Comparison of ENCODE assay signal across 8 cellular contexts in genomic region chr6:110179406-110180227, GRCh38. TPM values are rescaled to one million over a fixed set of nuclear protein-coding genes. Genes with fewer than 3 reads are reported as not detected.
DNase-seq lines count a peak whose midpoint lies in the region; ATAC-seq and TF ChIP-seq lines count a peak whose summit lies in the region.

TSS of gene WASF1 (minus strand) at chr6:110179670. CDS start at chr6:110127601, 52,069 bp downstream.

- peaks cover 17 to 23% of the 10 kb centered on the region in 2 donors for H3K4me1 ChIP-seq in naive thymus-derived CD4-positive, alpha-beta T cell (ENCODE audit: control insufficient read depth in 2 of 2, insufficient read depth in 2 of 2, low read length in 2 of 2)

- H3K27me3 Mint-ChIP-seq in activated T-helper 17 cell treated with anti-CD3 and anti-CD28 coated beads, Interleukin-2, amount 50 U/mL, for 72 hours: peaks cover 5% of the 10 kb centered on the region
- H3K27me3 Mint-ChIP-seq in naive thymus-derived CD4-positive, alpha-beta T cell: peaks cover 8 to 21% (median 9%) of the 10 kb centered on the region in 5 donors
- H3K27me3 Mint-ChIP-seq in stimulated activated memory B cell treated with anti-CD40 and anti-IgM and Interleukin-4, amounts not matched to agents 10 μg/mL and 1 μg/mL and 100 μg/mL, for 72 hours: no peaks in the 10 kb centered on the region

- H3K27ac ChIP-seq in naive thymus-derived CD4-positive, alpha-beta T cell (ENCODE audit: low read depth, low read length): peak within 1 kb of the TSS; percentile 90

- peak; percentile 90 for ATAC-seq in activated T-helper 17 cell treated with anti-CD3 and anti-CD28 coated beads, Interleukin-2, amount 50 U/mL, for 72 hours (replicated peaks)
- ATAC-seq in naive thymus-derived CD4-positive, alpha-beta T cell: peak; percentile 96
- peak; percentile 93 for ATAC-seq in stimulated activated memory B cell treated with anti-CD40 and anti-IgM and Interleukin-4, amounts not matched to agents 10 μg/mL and 1 μg/mL and 100 μg/mL, for 72 hours

- H3K9me3 Mint-ChIP-seq in activated T-helper 17 cell treated with anti-CD3 and anti-CD28 coated beads, Interleukin-2, amount 50 U/mL, for 72 hours: no peaks in the 10 kb centered on the region
- H3K9me3 Mint-ChIP-seq in naive thymus-derived CD4-positive, alpha-beta T cell: no peaks in the 10 kb centered on the region
- no peaks in the 10 kb centered on the region for H3K9me3 Mint-ChIP-seq in stimulated activated memory B cell treated with anti-CD40 and anti-IgM and Interleukin-4, amounts not matched to agents 10 μg/mL and 1 μg/mL and 100 μg/mL, for 72 hours

- no peaks in the 10 kb centered on the region for H3K9me3 ChIP-seq in naive thymus-derived CD4-positive, alpha-beta T cell (ENCODE audit: control insufficient read depth in 2 of 3, low read length in 3 of 3)

- no peak for TF ChIP-seq CTCF in fibroblast of mammary gland (conservative IDR thresholded peaks at IDR 0.05; ENCODE audit: control insufficient read depth, insufficient read depth, low read depth, low read length)

- H3K4me3 ChIP-seq in fibroblast of mammary gland (ENCODE audit: control insufficient read depth, low read depth, low read length): peak within 1 kb of the TSS; percentile 93
- peak within 1 kb of the TSS; percentile 83 for H3K4me3 ChIP-seq in naive thymus-derived CD4-positive, alpha-beta T cell (ENCODE audit: low read length)

- peaks cover 0 to 5% (median 0%) of the 10 kb centered on the region in 3 experiments for H3K36me3 ChIP-seq in naive thymus-derived CD4-positive, alpha-beta T cell (ENCODE audit: control insufficient read depth in 2 of 3, insufficient read depth in 3 of 3, low read length in 3 of 3)

- CTCF ChIA-PET in naive thymus-derived CD4-positive, alpha-beta T cell (lab: Charles Lee): interaction anchor here (0.7 to 1.8 kb wide), 6 partner anchors 26 to 797 kb away, joined by 3 to 11 read pairs (median 4); partner anchors contain the start of gene CDK19

- no peaks in the 10 kb centered on the region for H3K36me3 Mint-ChIP-seq in activated T-helper 17 cell treated with anti-CD3 and anti-CD28 coated beads, Interleukin-2, amount 50 U/mL, for 72 hours (ENCODE audit: low read depth)
- H3K36me3 Mint-ChIP-seq in naive thymus-derived CD4-positive, alpha-beta T cell: peaks cover 0 to 2% (median 0%) of the 10 kb centered on the region in 5 donors
- no peaks in the 10 kb centered on the region for H3K36me3 Mint-ChIP-seq in stimulated activated memory B cell treated with anti-CD40 and anti-IgM and Interleukin-4, amounts not matched to agents 10 μg/mL and 1 μg/mL and 100 μg/mL, for 72 hours

- H3K27ac Mint-ChIP-seq in activated T-helper 17 cell treated with anti-CD3 and anti-CD28 coated beads, Interleukin-2, amount 50 U/mL, for 72 hours: peak within 1 kb of the TSS; percentile 47
- peak within 1 kb of the TSS in 8 of 9 donors; percentile 2 to 87 (median 66) for H3K27ac Mint-ChIP-seq in naive thymus-derived CD4-positive, alpha-beta T cell
- no peak within 1 kb of the TSS for H3K27ac Mint-ChIP-seq in stimulated activated memory B cell treated with anti-CD40 and anti-IgM and Interleukin-4, amounts not matched to agents 10 μg/mL and 1 μg/mL and 100 μg/mL, for 72 hours

- no peak within 1 kb of the TSS for H3K4me3 Mint-ChIP-seq in activated T-helper 17 cell treated with anti-CD3 and anti-CD28 coated beads, Interleukin-2, amount 50 U/mL, for 72 hours
- H3K4me3 Mint-ChIP-seq in naive thymus-derived CD4-positive, alpha-beta T cell: peak within 1 kb of the TSS in 6 of 10 donors; percentile 84 to 90 (median 88)
- H3K4me3 Mint-ChIP-seq in stimulated activated memory B cell treated with anti-CD40 and anti-IgM and Interleukin-4, amounts not matched to agents 10 μg/mL and 1 μg/mL and 100 μg/mL, for 72 hours: no peak within 1 kb of the TSS

- DNase-seq in DMS79 treated with DMSO at 0.1 percent for 48 hours (lab: John Stamatoyannopoulos, UW) (peak; percentile 96), GOT3 (lab: John Stamatoyannopoulos, UW) (peak; percentile 84), LHCN-M2 (ENCODE audit: low read depth) (peak; percentile 98), RPMI7951 (ENCODE audit: low read depth) (peak; percentile 98), fibroblast of mammary gland (ENCODE audit: low read depth) (peak; percentile 98)
- DNase-seq in naive thymus-derived CD4-positive, alpha-beta T cell: peak; percentile 84 to 94 (median 91)

- peaks cover 5% of the 10 kb centered on the region for H3K4me1 Mint-ChIP-seq in activated T-helper 17 cell treated with anti-CD3 and anti-CD28 coated beads, Interleukin-2, amount 50 U/mL, for 72 hours
- peaks cover 4 to 8% (median 5%) of the 10 kb centered on the region in 7 donors for H3K4me1 Mint-ChIP-seq in naive thymus-derived CD4-positive, alpha-beta T cell
- H3K4me1 Mint-ChIP-seq in stimulated activated memory B cell treated with anti-CD40 and anti-IgM and Interleukin-4, amounts not matched to agents 10 μg/mL and 1 μg/mL and 100 μg/mL, for 72 hours: peaks cover 7% of the 10 kb centered on the region

- POLR2A ChIA-PET in naive thymus-derived CD4-positive, alpha-beta T cell (lab: Charles Lee): interaction anchor here (0.6 to 1.9 kb wide), 16 partner anchors 9 to 1304 kb away, joined by 3 to 7 read pairs (median 4); partner anchors contain the start of genes AK9, AMD1, CD164 and FIG4

- intact Hi-C loops in naive thymus-derived CD4-positive, alpha-beta T cell (cut with micrococcal nuclease): loop anchor here (1.0 to 10.0 kb wide), 25 partner anchors 21 to 1915 kb away; partner anchors contain the start of genes AK9 (in 2 of the 2), AMD1 (in 2 of the 2), CDK19 (in 2 of the 2) and FAM229B (in 2 of the 2)

- H3K27me3 ChIP-seq in naive thymus-derived CD4-positive, alpha-beta T cell (ENCODE audit: control insufficient read depth in 2 of 2, insufficient read depth in 2 of 2, low read length in 2 of 2): peaks cover 0 to 7% of the 10 kb centered on the region in 2 donors

RNA-seq across cellular contexts. Expression of gene WASF1, which starts in this region (rescaled TPM):
- 11.3 and 14.9 TPM in 2 replicates for total RNA-seq in LHCN-M2 (2014; rRNA removed)
- 7.1 TPM for polyA plus RNA-seq in LHCN-M2 (2012)
- total RNA-seq in RPMI7951 (2014; rRNA removed; shearing (Covaris generic)): 10.1 and 19.0 TPM in 2 replicates
- total RNA-seq in activated T-helper 17 cell treated with anti-CD3 and anti-CD28 coated beads, Interleukin-2, amount 50 U/mL, for 72 hours: 10 to 100 TPM in 1 of 2 donors, 1 to 10 TPM in 1; 3.1 to 10.6 TPM
- total RNA-seq in naive thymus-derived CD4-positive, alpha-beta T cell: 1 to 10 TPM in 2 of 5 experiments, under 1 TPM in 3; 0.19 to 4.7 (median 0.51) TPM
- polyA plus RNA-seq in naive thymus-derived CD4-positive, alpha-beta T cell: 1 to 10 TPM in 1 of 2 donors, under 1 TPM in 1; 0.24 to 1.2 TPM

Comparison
In these comparisons a context has a peak if more than half of its experiments do, and no peak if none do; other contexts are left out.
1. Peak in every context shown above with its lines: DNase-seq, ATAC-seq, H3K4me3 ChIP-seq and H3K27ac ChIP-seq.
2. H3K4me3 Mint-ChIP-seq: peak in naive thymus-derived CD4-positive, alpha-beta T cell (6 of 10); none in activated T-helper 17 cell treated with anti-CD3 and anti-CD28 coated beads, Interleukin-2, amount 50 U/mL, for 72 hours (single experiment) and stimulated activated memory B cell treated with anti-CD40 and anti-IgM and Interleukin-4, amounts not matched to agents 10 μg/mL and 1 μg/mL and 100 μg/mL, for 72 hours (single experiment).